Comparison of ENCODE assay signal across 1 cellular context in the genomic region with DNA sequence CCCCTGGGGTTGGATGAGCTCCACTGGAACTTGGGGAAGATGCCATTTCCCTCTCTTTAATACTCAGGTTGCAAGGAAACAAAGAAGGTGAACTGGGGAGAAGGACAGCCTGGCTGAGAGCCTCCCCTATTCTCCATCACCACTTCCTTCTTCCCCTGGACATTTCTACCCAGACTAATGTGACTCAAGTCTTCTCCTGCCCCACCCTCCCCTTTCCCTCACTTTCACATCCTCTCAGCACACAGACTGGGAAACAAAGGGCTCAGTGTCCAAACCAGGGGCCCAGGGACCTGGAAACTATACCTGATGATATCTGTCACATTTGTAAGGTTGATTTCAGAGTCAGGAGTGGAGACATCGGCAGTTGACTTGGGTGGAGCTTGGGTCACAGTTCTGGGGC.
TF ChIP-seq lines count a peak whose summit lies in the region.

No MANE protein-coding gene starts in this region.

TF ChIP-seq in HepG2, 621 proteins besides CTCF, POLR2A, EP300 and RAD21:
- TF ChIP-seq ZNF333 (CRISPR knock-in tag; IDR thresholded peaks at IDR 0.05; ENCODE audit: borderline replicate concordance) (no peak), ZNF501 (CRISPR knock-in tag; IDR thresholded peaks at IDR 0.05) (no peak), MBD4 (IDR thresholded peaks at IDR 0.05; ENCODE audit: borderline replicate concordance, low read length) (no peak), HCFC1 (IDR thresholded peaks at IDR 0.05; ENCODE audit: low read depth, low read length) (no peak), TOE1 (CRISPR knock-in tag; IDR thresholded peaks at IDR 0.05) (no peak), U2AF1 (optimal IDR thresholded peaks at IDR 0.05; ENCODE audit: low read depth, low read length) (no peak), HMG20A (CRISPR knock-in tag; IDR thresholded peaks at IDR 0.05; ENCODE audit: borderline replicate concordance) (no peak), CEBPG (CRISPR knock-in tag; IDR thresholded peaks at IDR 0.05) (no peak), DPF2 (CRISPR knock-in tag; IDR thresholded peaks at IDR 0.05; ENCODE audit: borderline replicate concordance, low read depth) (no peak), CREM (IDR thresholded peaks at IDR 0.05) (no peak), CREM (CRISPR knock-in tag; IDR thresholded peaks at IDR 0.05) (no peak), ARNT2 (CRISPR knock-in tag; IDR thresholded peaks at IDR 0.05; ENCODE audit: low read depth) (no peak)
- TF ChIP-seq, protein P1, sequence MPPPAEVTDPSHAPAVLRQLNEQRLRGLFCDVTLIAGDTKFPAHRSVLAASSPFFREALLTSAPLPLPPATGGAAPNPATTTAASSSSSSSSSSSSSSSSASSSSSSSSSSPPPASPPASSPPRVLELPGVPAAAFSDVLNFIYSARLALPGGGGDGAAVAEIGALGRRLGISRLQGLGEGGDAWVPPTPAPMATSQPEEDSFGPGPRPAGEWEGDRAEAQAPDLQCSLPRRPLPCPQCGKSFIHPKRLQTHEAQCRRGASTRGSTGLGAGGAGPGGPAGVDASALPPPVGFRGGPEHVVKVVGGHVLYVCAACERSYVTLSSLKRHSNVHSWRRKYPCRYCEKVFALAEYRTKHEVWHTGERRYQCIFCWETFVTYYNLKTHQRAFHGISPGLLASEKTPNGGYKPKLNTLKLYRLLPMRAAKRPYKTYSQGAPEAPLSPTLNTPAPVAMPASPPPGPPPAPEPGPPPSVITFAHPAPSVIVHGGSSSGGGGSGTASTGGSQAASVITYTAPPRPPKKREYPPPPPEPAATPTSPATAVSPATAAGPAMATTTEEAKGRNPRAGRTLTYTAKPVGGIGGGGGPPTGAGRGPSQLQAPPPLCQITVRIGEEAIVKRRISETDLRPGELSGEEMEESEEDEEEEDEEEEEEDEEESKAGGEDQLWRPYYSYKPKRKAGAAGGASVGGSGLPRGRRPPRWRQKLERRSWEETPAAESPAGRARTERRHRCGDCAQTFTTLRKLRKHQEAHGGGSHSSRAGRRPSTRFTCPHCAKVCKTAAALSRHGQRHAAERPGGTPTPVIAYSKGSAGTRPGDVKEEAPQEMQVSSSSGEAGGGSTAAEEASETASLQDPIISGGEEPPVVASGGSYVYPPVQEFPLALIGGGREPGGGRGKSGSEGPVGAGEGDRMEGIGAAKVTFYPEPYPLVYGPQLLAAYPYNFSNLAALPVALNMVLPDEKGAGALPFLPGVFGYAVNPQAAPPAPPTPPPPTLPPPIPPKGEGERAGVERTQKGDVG (CRISPR knock-in tag; IDR thresholded peaks at IDR 0.05; ENCODE audit: borderline replicate concordance) = no peak
